In the genomic region with DNA sequence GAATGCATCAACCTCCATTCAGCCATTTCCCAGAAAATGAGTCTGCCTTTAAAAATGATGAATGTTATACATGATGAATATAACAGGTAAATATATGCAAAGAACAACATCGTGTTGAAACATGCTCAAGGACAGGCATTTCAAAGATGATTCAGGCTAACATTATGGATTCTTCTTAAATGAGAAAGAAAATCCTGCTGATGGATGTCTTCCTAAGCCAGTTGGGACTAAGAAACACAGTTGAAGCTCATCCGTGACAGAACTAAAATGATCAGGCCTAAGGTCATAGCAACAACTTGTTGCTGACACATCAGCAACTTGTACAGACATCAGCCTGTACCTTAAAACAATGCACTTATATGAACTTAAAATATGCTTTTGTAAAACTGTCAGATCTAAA, we compare ENCODE assay signal across 28 cellular contexts.
"Had no signal": no experiment of that assay in that cellular context is flagged by ENCODE, and none has a peak within 500 bp of the region (broad histone marks: within the 10 kb centered on the region; RNA-seq: fewer than 3 reads in every experiment).

No MANE protein-coding gene starts in this region.

- H3K27ac ChIP-seq: body of pancreas, coronary artery, dorsolateral prefrontal cortex, esophagus muscularis mucosa, heart right ventricle, left lung, lower lobe of right lung, spleen, suprapubic skin, tibial artery, upper lobe of right lung, WERI-Rb-1 had no signal

- DNase-seq: activated CD4-positive, alpha-beta T cell treated with anti-CD3 and anti-CD28 coated beads for 48 hours; activated CD4-positive, alpha-beta T cell treated with anti-CD3 and anti-CD28 coated beads, Interleukin-2, amount 50 U/mL, for 48 hours; activated CD8-positive, alpha-beta memory T cell treated with anti-CD3 and anti-CD28 coated beads for 24 hours; activated effector memory CD4-positive, alpha-beta T cell treated with Interleukin-2 at 50 U/mL for 16 hours; activated naive CD4-positive, alpha-beta T cell treated with Interleukin-2 at 50 U/mL for 16 hours; aorta; body of pancreas; dorsolateral prefrontal cortex; effector memory CD4-positive, alpha-beta T cell; foreskin melanocyte; heart right ventricle; left lung; lower lobe of right lung; mesendoderm; mucosa of descending colon; posterior cingulate gyrus; right cardiac atrium; spleen; stimulated activated naive CD4-positive, alpha-beta T cell; T1000; tibial artery; upper lobe of right lung; WERI-Rb-1 had no signal

- H3K4me3 ChIP-seq: body of pancreas, coronary artery, dorsolateral prefrontal cortex, esophagus muscularis mucosa, heart right ventricle, left lung, lower lobe of right lung, mucosa of descending colon, spleen, suprapubic skin, tibial artery, upper lobe of right lung had no signal

- H3K36me3 ChIP-seq: esophagus muscularis mucosa, heart right ventricle, left lung, lower lobe of right lung, spleen, suprapubic skin, tibial artery, upper lobe of right lung, WERI-Rb-1 had no signal

- H3K9me3 ChIP-seq: body of pancreas, esophagus muscularis mucosa, lower lobe of right lung, mucosa of descending colon, suprapubic skin, tibial artery, upper lobe of right lung had no signal

- ATAC-seq: activated CD4-positive, CD25-positive, alpha-beta regulatory T cell treated with anti-CD3 and anti-CD28 coated beads, Interleukin-2, amount 50 U/mL, for 24 hours; body of pancreas; heart right ventricle; left lung; lower lobe of right lung; mucosa of descending colon; natural killer cell treated with Interleukin-12 subunit alpha and Interleukin-12 subunit beta and Interleukin-15 and Interleukin-18, amount 100 ng/mL, for 72 hours; right cardiac atrium; upper lobe of right lung had no signal

- H3K27me3 ChIP-seq: body of pancreas, dorsolateral prefrontal cortex, esophagus muscularis mucosa, heart right ventricle, left lung, spleen, suprapubic skin, tibial artery, upper lobe of right lung had no signal

- H3K4me1 ChIP-seq: body of pancreas, esophagus muscularis mucosa, heart right ventricle, left lung, lower lobe of right lung, spleen, suprapubic skin, tibial artery, upper lobe of right lung had no signal
